1 cellular context compared by ENCODE assay signal in the genomic region with DNA sequence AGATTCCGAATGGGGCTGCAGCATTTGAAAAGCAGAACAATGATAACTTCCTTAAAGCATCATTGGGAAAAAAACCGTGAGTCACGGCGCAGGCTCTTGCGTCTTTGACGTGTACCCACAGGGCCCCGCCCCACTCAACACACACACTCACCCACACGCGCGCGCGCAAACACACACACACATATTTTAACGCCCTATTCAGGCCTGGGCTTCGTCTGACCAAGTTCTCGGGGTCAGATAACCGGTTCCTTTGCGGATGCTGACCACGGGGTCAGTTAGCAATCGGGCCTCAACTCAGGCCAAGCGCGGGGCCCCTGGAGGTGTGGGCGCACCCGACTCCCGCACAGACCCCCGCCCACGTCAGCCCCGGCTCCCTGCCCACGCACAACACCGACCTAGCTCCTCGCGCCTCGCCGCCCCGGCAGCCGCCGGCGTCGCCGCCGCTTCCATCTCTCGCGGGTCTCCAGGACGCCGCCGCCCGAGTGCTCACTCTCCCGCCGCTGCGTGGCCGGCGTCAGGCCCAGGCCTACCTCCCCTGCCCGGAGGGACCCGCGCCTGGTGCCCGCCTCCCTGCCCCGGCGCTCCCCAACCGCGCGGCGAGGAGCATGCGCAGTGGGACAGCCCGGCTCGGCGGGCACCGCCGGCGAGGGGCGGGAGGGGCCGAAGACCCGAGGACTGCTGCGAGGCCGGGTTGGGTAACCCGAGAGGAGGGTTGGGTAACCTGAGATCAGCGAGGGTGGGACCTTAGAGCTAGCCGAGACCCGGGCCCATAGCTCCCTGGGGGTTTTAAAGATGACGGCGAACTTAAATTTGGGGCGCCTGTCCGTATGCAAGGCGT.
TF ChIP-seq lines count a peak whose summit lies in the region.

A gene (minus strand): TSS at position 609 of the 838 bp plus-strand sequence. CDS start 159 bp downstream, at position 450.

TF ChIP-seq in Ishikawa, 13 proteins besides CTCF, POLR2A, EP300 and RAD21 (continued from another document):
- TF ChIP-seq, protein P1, sequence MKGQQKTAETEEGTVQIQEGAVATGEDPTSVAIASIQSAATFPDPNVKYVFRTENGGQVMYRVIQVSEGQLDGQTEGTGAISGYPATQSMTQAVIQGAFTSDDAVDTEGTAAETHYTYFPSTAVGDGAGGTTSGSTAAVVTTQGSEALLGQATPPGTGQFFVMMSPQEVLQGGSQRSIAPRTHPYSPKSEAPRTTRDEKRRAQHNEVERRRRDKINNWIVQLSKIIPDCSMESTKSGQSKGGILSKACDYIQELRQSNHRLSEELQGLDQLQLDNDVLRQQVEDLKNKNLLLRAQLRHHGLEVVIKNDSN (IDR thresholded peaks at IDR 0.05): no peak
- peak; percentile 83 for TF ChIP-seq EGR1 (IDR thresholded peaks at IDR 0.05)
- TF ChIP-seq CREB1 (IDR thresholded peaks at IDR 0.05; ENCODE audit: low read depth): peak; percentile 70
- no peak; the same call in 1 of the 2 replicates for TF ChIP-seq ZBTB7A (IDR thresholded peaks at IDR 0.05; ENCODE audit: low read depth)
- no peak for TF ChIP-seq TEAD4 (IDR thresholded peaks at IDR 0.05)
